In the genomic region with DNA sequence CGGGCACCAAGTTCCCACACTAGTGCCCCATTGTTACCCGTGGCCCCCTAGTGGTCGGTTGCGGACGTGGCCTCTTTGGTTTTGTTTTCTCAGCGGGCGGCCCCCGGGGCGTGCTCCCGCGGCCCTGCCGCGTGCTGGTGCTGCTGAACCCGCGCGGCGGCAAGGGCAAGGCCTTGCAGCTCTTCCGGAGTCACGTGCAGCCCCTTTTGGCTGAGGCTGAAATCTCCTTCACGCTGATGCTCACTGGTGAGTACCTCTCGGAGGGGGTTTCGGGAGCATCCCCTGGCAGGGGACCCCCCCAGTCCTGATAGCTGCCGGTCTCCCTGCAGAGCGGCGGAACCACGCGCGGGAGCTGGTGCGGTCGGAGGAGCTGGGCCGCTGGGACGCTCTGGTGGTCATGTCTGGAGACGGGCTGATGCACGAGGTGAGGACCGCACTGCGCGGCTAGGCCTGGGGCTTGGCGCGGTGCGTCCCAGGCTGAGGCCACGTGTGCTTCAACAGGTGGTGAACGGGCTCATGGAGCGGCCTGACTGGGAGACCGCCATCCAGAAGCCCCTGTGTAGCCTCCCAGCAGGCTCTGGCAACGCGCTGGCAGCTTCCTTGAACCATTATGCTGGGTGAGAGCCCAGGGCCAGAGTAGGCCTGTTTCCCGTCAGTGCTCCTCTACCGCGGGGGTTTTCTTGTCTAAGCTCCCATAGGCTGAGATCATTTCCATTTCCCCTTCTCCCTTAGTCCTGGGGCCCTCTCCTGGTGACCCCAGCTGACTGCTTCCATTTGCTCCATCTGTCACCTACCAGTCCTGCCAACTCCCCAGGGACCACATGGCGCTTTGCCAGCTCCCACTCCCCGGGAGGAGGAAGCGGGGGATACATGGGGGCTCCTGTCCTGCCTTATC, we compare ENCODE assay signal across 1 cellular context.
TF ChIP-seq lines count a peak whose summit lies in the region.

No MANE protein-coding gene starts in this region.

TF ChIP-seq in HepG2, 621 proteins besides CTCF, POLR2A, EP300 and RAD21 (continued from another document and continues in another):
- TF ChIP-seq, protein P1, sequence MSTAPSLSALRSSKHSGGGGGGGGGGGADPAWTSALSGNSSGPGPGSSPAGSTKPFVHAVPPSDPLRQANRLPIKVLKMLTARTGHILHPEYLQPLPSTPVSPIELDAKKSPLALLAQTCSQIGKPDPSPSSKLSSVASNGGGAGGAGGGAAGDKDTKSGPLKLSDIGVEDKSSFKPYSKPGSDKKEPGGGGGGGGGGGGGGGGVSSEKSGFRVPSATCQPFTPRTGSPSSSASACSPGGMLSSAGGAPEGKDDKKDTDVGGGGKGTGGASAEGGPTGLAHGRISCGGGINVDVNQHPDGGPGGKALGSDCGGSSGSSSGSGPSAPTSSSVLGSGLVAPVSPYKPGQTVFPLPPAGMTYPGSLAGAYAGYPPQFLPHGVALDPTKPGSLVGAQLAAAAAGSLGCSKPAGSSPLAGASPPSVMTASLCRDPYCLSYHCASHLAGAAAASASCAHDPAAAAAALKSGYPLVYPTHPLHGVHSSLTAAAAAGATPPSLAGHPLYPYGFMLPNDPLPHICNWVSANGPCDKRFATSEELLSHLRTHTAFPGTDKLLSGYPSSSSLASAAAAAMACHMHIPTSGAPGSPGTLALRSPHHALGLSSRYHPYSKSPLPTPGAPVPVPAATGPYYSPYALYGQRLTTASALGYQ (CRISPR knock-in tag; IDR thresholded peaks at IDR 0.05): peak; percentile 95
- TF ChIP-seq KAT8 (CRISPR knock-in tag; IDR thresholded peaks at IDR 0.05) (peak; percentile 90), ZNF550 (CRISPR knock-in tag; IDR thresholded peaks at IDR 0.05; ENCODE audit: borderline replicate concordance) (no peak; the same call in 1 of the 2 replicates), ZFP1 (CRISPR knock-in tag; IDR thresholded peaks at IDR 0.05) (peak; percentile 86; the same call in 1 of the 2 replicates), ZFP82 (CRISPR knock-in tag; IDR thresholded peaks at IDR 0.05; ENCODE audit: borderline replicate concordance) (peak; percentile 100), ZNF292 (CRISPR knock-in tag; IDR thresholded peaks at IDR 0.05; ENCODE audit: borderline replicate concordance, low read depth) (peak; percentile 56; the same call in 1 of the 2 replicates), MXD4 (CRISPR knock-in tag; IDR thresholded peaks at IDR 0.05) (peak; percentile 95), HNRNPLL (IDR thresholded peaks at IDR 0.05; ENCODE audit: low read depth, low read length, poor library complexity, severe bottlenecking) (no peak), SNRNP70 (IDR thresholded peaks at IDR 0.05; ENCODE audit: low read depth, low read length) (no peak), ZNF570 (CRISPR knock-in tag; IDR thresholded peaks at IDR 0.05; ENCODE audit: borderline replicate concordance) (peak; percentile 97), ZNF274 (CRISPR knock-in tag; IDR thresholded peaks at IDR 0.05) (peak; percentile 99), EZH2 (conservative IDR thresholded peaks at IDR 0.05; ENCODE audit: low read depth, low read length) (no peak), CBFB (CRISPR knock-in tag; IDR thresholded peaks at IDR 0.05) (peak; percentile 59; the same call in 1 of the 2 replicates), DMAP1 (CRISPR knock-in tag; IDR thresholded peaks at IDR 0.05) (peak; percentile 92; the same call in 1 of the 2 replicates), PAX8 (CRISPR knock-in tag; IDR thresholded peaks at IDR 0.05; ENCODE audit: borderline replicate concordance) (no peak), SYNCRIP (IDR thresholded peaks at IDR 0.05; ENCODE audit: insufficient read depth, low read depth, low read length) (no peak), PITX1 (CRISPR knock-in tag; IDR thresholded peaks at IDR 0.05) (peak; percentile 92), ZNF317 (CRISPR knock-in tag; IDR thresholded peaks at IDR 0.05) (peak; percentile 83; the same call in 1 of the 2 replicates), MIER3 (CRISPR knock-in tag; IDR thresholded peaks at IDR 0.05; ENCODE audit: borderline replicate concordance) (peak; percentile 90; the same call in 1 of the 2 replicates), ARNT (IDR thresholded peaks at IDR 0.05) (no peak), ZNF629 (CRISPR knock-in tag; conservative IDR thresholded peaks at IDR 0.05) (peak; percentile 79), SP4 (CRISPR knock-in tag; IDR thresholded peaks at IDR 0.05) (peak; percentile 89), NAIF1 (CRISPR knock-in tag; IDR thresholded peaks at IDR 0.05; ENCODE audit: borderline replicate concordance) (peak; percentile 82; the same call in 1 of the 2 replicates), MAZ (IDR thresholded peaks at IDR 0.05; ENCODE audit: borderline replicate concordance, low read depth, low read length) (peak; percentile 86), MAZ (CRISPR knock-in tag; IDR thresholded peaks at IDR 0.05; ENCODE audit: low read depth) (peak; percentile 91), GTF3A (CRISPR knock-in tag; conservative IDR thresholded peaks at IDR 0.05) (no peak), KDM1A (CRISPR knock-in tag; IDR thresholded peaks at IDR 0.05) (no peak), ZBTB3 (CRISPR knock-in tag; IDR thresholded peaks at IDR 0.05; ENCODE audit: borderline replicate concordance, low read depth) (peak; percentile 53; the same call in 1 of the 2 replicates), ZNF547 (CRISPR knock-in tag; IDR thresholded peaks at IDR 0.05) (peak; percentile 99), KLF11 (CRISPR knock-in tag; IDR thresholded peaks at IDR 0.05) (peak; percentile 94), FOXP1 (IDR thresholded peaks at IDR 0.05) (no peak), FOXP1 (CRISPR knock-in tag; IDR thresholded peaks at IDR 0.05) (peak; percentile 54; the same call in 1 of the 2 replicates), ZKSCAN5 (CRISPR knock-in tag; IDR thresholded peaks at IDR 0.05) (no peak), FOXK1 (CRISPR knock-in tag; IDR thresholded peaks at IDR 0.05; ENCODE audit: borderline replicate concordance, low read depth) (peak; percentile 90; the same call in 1 of the 2 replicates), SCMH1 (CRISPR knock-in tag; IDR thresholded peaks at IDR 0.05; ENCODE audit: borderline replicate concordance) (no peak), SOX13 (IDR thresholded peaks at IDR 0.05) (no peak; the same call in 1 of the 2 replicates), SOX13 (CRISPR knock-in tag; conservative IDR thresholded peaks at IDR 0.05 in 1 of 2, IDR thresholded peaks at IDR 0.05 in 1 of 2) (peak in 1 of 2 experiments; percentile 80; a peak in 2 of 4 replicates), ZBTB21 (CRISPR knock-in tag; IDR thresholded peaks at IDR 0.05) (peak; percentile 39; the same call in 1 of the 2 replicates), SALL2 (CRISPR knock-in tag; IDR thresholded peaks at IDR 0.05) (peak; percentile 92), ZNF605 (CRISPR knock-in tag; IDR thresholded peaks at IDR 0.05) (peak; percentile 100), GABPA (IDR thresholded peaks at IDR 0.05; ENCODE audit: low read depth, low read length) (no peak), GABPA (CRISPR knock-in tag; IDR thresholded peaks at IDR 0.05; ENCODE audit: low read depth) (no peak), ZNF720 (CRISPR knock-in tag; IDR thresholded peaks at IDR 0.05) (no peak), SIX1 (CRISPR knock-in tag; IDR thresholded peaks at IDR 0.05; ENCODE audit: borderline replicate concordance) (peak; percentile 62; the same call in 1 of the 2 replicates), ZNF33A (CRISPR knock-in tag; IDR thresholded peaks at IDR 0.05; ENCODE audit: borderline replicate concordance) (peak; percentile 67; the same call in 1 of the 2 replicates), ZEB1 (IDR thresholded peaks at IDR 0.05; ENCODE audit: insufficient replicate concordance, low read depth) (peak; percentile 27)
- TF ChIP-seq, protein P2, sequence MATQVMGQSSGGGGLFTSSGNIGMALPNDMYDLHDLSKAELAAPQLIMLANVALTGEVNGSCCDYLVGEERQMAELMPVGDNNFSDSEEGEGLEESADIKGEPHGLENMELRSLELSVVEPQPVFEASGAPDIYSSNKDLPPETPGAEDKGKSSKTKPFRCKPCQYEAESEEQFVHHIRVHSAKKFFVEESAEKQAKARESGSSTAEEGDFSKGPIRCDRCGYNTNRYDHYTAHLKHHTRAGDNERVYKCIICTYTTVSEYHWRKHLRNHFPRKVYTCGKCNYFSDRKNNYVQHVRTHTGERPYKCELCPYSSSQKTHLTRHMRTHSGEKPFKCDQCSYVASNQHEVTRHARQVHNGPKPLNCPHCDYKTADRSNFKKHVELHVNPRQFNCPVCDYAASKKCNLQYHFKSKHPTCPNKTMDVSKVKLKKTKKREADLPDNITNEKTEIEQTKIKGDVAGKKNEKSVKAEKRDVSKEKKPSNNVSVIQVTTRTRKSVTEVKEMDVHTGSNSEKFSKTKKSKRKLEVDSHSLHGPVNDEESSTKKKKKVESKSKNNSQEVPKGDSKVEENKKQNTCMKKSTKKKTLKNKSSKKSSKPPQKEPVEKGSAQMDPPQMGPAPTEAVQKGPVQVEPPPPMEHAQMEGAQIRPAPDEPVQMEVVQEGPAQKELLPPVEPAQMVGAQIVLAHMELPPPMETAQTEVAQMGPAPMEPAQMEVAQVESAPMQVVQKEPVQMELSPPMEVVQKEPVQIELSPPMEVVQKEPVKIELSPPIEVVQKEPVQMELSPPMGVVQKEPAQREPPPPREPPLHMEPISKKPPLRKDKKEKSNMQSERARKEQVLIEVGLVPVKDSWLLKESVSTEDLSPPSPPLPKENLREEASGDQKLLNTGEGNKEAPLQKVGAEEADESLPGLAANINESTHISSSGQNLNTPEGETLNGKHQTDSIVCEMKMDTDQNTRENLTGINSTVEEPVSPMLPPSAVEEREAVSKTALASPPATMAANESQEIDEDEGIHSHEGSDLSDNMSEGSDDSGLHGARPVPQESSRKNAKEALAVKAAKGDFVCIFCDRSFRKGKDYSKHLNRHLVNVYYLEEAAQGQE (IDR thresholded peaks at IDR 0.05; ENCODE audit: borderline replicate concordance in 1 of 2, low read depth in 1 of 2, low read length in 2 of 2): no peak
- TF ChIP-seq, protein P3, sequence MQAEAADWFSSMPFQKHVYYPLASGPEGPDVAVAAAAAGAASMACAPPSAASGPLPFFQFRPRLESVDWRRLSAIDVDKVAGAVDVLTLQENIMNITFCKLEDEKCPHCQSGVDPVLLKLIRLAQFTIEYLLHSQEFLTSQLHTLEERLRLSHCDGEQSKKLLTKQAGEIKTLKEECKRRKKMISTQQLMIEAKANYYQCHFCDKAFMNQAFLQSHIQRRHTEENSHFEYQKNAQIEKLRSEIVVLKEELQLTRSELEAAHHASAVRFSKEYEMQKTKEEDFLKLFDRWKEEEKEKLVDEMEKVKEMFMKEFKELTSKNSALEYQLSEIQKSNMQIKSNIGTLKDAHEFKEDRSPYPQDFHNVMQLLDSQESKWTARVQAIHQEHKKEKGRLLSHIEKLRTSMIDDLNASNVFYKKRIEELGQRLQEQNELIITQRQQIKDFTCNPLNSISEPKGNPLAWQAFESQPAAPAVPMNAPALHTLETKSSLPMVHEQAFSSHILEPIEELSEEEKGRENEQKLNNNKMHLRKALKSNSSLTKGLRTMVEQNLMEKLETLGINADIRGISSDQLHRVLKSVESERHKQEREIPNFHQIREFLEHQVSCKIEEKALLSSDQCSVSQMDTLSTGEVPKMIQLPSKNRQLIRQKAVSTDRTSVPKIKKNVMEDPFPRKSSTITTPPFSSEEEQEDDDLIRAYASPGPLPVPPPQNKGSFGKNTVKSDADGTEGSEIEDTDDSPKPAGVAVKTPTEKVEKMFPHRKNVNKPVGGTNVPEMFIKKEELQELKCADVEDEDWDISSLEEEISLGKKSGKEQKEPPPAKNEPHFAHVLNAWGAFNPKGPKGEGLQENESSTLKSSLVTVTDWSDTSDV (CRISPR knock-in tag; IDR thresholded peaks at IDR 0.05): peak; percentile 95; the same call in 1 of the 2 replicates
- TF ChIP-seq, protein P4, sequence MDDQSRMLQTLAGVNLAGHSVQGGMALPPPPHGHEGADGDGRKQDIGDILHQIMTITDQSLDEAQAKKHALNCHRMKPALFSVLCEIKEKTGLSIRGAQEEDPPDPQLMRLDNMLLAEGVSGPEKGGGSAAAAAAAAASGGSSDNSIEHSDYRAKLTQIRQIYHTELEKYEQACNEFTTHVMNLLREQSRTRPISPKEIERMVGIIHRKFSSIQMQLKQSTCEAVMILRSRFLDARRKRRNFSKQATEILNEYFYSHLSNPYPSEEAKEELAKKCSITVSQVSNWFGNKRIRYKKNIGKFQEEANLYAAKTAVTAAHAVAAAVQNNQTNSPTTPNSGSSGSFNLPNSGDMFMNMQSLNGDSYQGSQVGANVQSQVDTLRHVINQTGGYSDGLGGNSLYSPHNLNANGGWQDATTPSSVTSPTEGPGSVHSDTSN (CRISPR knock-in tag; IDR thresholded peaks at IDR 0.05; ENCODE audit: borderline replicate concordance): peak; percentile 96
- TF ChIP-seq, protein P5, sequence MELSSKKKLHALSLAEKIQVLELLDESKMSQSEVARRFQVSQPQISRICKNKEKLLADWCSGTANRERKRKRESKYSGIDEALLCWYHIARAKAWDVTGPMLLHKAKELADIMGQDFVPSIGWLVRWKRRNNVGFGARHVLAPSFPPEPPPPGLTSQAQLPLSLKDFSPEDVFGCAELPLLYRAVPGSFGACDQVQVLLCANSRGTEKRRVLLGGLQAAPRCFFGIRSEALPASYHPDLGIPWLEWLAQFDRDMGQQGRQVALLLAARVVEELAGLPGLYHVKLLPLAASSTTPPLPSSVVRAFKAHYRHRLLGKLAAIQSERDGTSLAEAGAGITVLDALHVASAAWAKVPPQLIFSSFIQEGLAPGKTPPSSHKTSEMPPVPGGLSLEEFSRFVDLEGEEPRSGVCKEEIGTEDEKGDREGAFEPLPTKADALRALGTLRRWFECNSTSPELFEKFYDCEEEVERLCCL (CRISPR knock-in tag; IDR thresholded peaks at IDR 0.05; ENCODE audit: borderline replicate concordance): peak; percentile 98
- TF ChIP-seq, protein P6, sequence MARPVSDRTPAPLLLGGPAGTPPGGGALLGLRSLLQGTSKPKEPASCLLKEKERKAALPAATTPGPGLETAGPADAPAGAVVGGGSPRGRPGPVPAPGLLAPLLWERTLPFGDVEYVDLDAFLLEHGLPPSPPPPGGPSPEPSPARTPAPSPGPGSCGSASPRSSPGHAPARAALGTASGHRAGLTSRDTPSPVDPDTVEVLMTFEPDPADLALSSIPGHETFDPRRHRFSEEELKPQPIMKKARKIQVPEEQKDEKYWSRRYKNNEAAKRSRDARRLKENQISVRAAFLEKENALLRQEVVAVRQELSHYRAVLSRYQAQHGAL (CRISPR knock-in tag; IDR thresholded peaks at IDR 0.05; ENCODE audit: not compliant biosample characterization): peak; percentile 95
- TF ChIP-seq, protein P7, sequence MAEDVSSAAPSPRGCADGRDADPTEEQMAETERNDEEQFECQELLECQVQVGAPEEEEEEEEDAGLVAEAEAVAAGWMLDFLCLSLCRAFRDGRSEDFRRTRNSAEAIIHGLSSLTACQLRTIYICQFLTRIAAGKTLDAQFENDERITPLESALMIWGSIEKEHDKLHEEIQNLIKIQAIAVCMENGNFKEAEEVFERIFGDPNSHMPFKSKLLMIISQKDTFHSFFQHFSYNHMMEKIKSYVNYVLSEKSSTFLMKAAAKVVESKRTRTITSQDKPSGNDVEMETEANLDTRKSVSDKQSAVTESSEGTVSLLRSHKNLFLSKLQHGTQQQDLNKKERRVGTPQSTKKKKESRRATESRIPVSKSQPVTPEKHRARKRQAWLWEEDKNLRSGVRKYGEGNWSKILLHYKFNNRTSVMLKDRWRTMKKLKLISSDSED (CRISPR knock-in tag; IDR thresholded peaks at IDR 0.05): peak; percentile 85; the same call in 1 of the 2 replicates
- TF ChIP-seq, protein P8, sequence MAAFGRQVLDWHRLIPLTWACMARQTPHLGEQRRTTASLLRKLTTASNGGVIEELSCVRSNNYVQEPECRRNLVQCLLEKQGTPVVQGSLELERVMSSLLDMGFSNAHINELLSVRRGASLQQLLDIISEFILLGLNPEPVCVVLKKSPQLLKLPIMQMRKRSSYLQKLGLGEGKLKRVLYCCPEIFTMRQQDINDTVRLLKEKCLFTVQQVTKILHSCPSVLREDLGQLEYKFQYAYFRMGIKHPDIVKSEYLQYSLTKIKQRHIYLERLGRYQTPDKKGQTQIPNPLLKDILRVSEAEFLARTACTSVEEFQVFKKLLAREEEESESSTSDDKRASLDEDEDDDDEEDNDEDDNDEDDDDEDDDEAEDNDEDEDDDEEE (CRISPR knock-in tag; IDR thresholded peaks at IDR 0.05): peak; percentile 94
